In the genomic region with DNA sequence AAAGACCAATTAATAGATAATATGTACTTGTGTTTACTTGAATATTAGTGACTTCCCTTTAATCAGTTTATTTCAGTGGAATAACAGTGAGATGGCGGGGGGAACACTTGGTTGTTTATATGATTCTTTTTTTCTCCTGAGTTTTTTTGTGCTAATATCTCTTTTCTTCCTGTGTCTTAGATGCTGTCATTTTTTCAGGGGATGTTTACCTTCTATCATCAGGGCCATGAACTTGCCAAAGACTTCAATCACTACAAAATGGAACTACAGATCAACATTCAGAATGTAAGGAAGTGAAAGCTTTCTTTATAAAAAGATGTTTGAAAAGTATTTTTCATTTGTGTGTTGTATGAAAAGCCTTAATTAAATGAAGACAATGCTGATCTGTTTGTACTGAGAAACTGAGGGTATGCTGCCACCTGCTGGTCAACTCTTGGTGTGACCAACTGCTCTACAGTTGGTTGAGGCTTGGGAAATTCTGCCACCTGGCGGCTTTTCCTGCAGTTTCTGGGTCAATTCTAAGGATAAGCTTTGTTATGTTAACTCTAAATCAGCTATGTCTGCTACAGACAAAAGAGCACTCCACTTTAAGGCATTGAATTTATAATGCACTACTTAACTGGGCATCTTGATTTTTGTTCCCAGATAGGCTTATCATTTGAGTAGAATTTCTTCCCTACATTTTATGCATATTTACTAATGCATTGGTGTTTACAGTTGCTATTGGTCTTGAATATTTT, we compare ENCODE assay signal across 8 cellular contexts.
DNase-seq lines count a peak whose midpoint lies in the region; ATAC-seq and TF ChIP-seq lines count a peak whose summit lies in the region.

No MANE protein-coding gene starts in this region.

- H3K27ac Mint-ChIP-seq in CD4-positive, alpha-beta memory T cell, result peak overlapping the region in 1 of 7 donors; percentile 43

- CTCF ChIA-PET in CD4-positive, alpha-beta memory T cell (lab: Charles Lee; ENCODE audit: partially characterized antibody), result interaction anchor here (0.6 to 7.5 kb wide), 88 partner anchors 10 to 843 kb away, joined by 3 to 261 read pairs (median 5); a partner anchor contains a TSS

- no peak overlapping the region for H3K4me3 ChIP-seq in CD4-positive, alpha-beta memory T cell (ENCODE audit: low read length in 2 of 2)
- no peak overlapping the region for H3K4me3 ChIP-seq in lung

- H3K4me1 Mint-ChIP-seq in CD4-positive, alpha-beta memory T cell, result peaks cover 0 to 2% (median 0%) of the 10 kb centered on the region in 4 donors

- peak; percentile 100 for TF ChIP-seq CTCF in lung (IDR thresholded peaks at IDR 0.05; ENCODE audit: control extremely low read depth, extremely low read depth)

- no peaks in the 10 kb centered on the region for H3K27me3 ChIP-seq in CD4-positive, alpha-beta memory T cell (ENCODE audit: insufficient read depth, low read length)
- H3K27me3 ChIP-seq in lung (ENCODE audit: control insufficient read depth, insufficient read depth), result no peaks in the 10 kb centered on the region

- 29 to 37% methylated on average over 2 of the region's 2 CpGs for WGBS in lung, 2 donors

- H3K9me3 ChIP-seq in CD4-positive, alpha-beta memory T cell (ENCODE audit: control insufficient read depth in 1 of 2, low read length in 2 of 2), result no peaks in the 10 kb centered on the region
- H3K9me3 ChIP-seq in lung (ENCODE audit: control insufficient read depth in 2 of 2, insufficient read depth in 1 of 2, low read length in 1 of 2), result no peaks in the 10 kb centered on the region

- POLR2A ChIA-PET in CD4-positive, alpha-beta memory T cell (lab: Charles Lee; ENCODE audit: partially characterized antibody), result interaction anchor here (1.0 to 2.1 kb wide), 3 partner anchors 135 to 250 kb away, joined by 3 to 13 read pairs (median 4); a partner anchor contains a TSS

- H3K36me3 ChIP-seq in CD4-positive, alpha-beta memory T cell (ENCODE audit: insufficient read depth, low read length), result no peaks in the 10 kb centered on the region
- peaks cover 3 to 4% of the 10 kb centered on the region in 2 donors for H3K36me3 ChIP-seq in lung (ENCODE audit: control insufficient read depth in 2 of 2, insufficient read depth in 2 of 2, low read length in 2 of 2)

- peaks cover 4 to 5% of the 10 kb centered on the region in 2 donors for H3K36me3 Mint-ChIP-seq in CD4-positive, alpha-beta memory T cell

- no peaks in the 10 kb centered on the region for H3K4me1 ChIP-seq in CD4-positive, alpha-beta memory T cell (ENCODE audit: insufficient read depth, low read length)
- H3K4me1 ChIP-seq in lung (ENCODE audit: control insufficient read depth in 2 of 2, insufficient read depth in 2 of 2, low read length in 2 of 2), result no peaks in the 10 kb centered on the region

- intact Hi-C loops in CD4-positive, alpha-beta memory T cell (cut with micrococcal nuclease), result loop anchor here (1.0 to 2.0 kb wide), 4 partner anchors 135 to 706 kb away; no protein-coding TSS in a partner anchor

- H3K9me3 Mint-ChIP-seq in CD4-positive, alpha-beta memory T cell, result no peaks in the 10 kb centered on the region

- ATAC-seq in GM19397 (IDR thresholded peaks at IDR 0.05; ENCODE audit: unreplicated experiment) (peak; percentile 77), HG03521 (IDR thresholded peaks at IDR 0.05; ENCODE audit: unreplicated experiment) (peak; percentile 65), lung (ENCODE audit: insufficient read depth, low FRiP score) (peak; percentile 90)

- H3K4me3 Mint-ChIP-seq in CD4-positive, alpha-beta memory T cell, result no peak overlapping the region

- H3K27ac ChIP-seq in CD4-positive, alpha-beta memory T cell (ENCODE audit: low read depth, low read length), result no peak overlapping the region
- H3K27ac ChIP-seq in lung (ENCODE audit: low read depth in 1 of 2, low read length in 1 of 2), result no peak overlapping the region

- peak; percentile 83 to 89 (median 85) for DNase-seq in CD4-positive, alpha-beta memory T cell
- DNase-seq in NCI-H69 (lab: John Stamatoyannopoulos, UW) (peak; percentile 82), ecto neural progenitor cell (ENCODE audit: low spot score) (peak; percentile 89), lung (ENCODE audit: low spot score) (peak; percentile 92)
- peak; percentile 84 to 93 for DNase-seq in activated CD4-positive, alpha-beta T cell treated with anti-CD3 and anti-CD28 coated beads, Interleukin-2, amount 50 U/mL, for 24 hours (ENCODE audit: low read depth in 1 of 2, low spot score in 1 of 2)
- peak; percentile 95 for DNase-seq in stimulated activated CD8-positive, alpha-beta memory T cell treated with anti-CD3 and anti-CD28 coated beads, Interleukin-12 subunit alpha, Interleukin-12 subunit beta, amount 100 ng/mL, for 1 hour (ENCODE audit: low read depth)

- H3K27me3 Mint-ChIP-seq in CD4-positive, alpha-beta memory T cell, result no peaks in the 10 kb centered on the region
